In genomic region chr14:94966868-94967267, GRCh38 we compare ENCODE assay signal across 10 cellular contexts.
"Had no signal": no experiment of that assay in that cellular context is flagged by ENCODE, and none has a peak within 500 bp of the region (broad histone marks: within the 10 kb centered on the region; RNA-seq: fewer than 3 reads in every experiment).

No MANE protein-coding gene starts in this region.

- H3K9me3 ChIP-seq: HAP-1 had no signal

- H3K9me3 Mint-ChIP-seq: IgD-negative memory B cell had no signal

- H3K4me3 ChIP-seq: GM23248, HAP-1 had no signal

- FAIRE-seq: HepG2 had no signal

- DNase-seq: GM23248, GOT3, H7, HFFc6, KBM-7 had no signal

- H3K9ac ChIP-seq: GM23248 had no signal

- H3K4me3 Mint-ChIP-seq: HFFc6, IgD-negative memory B cell had no signal

- H3K27ac Mint-ChIP-seq: HFFc6, IgD-negative memory B cell had no signal

- H3K4me1 ChIP-seq: HAP-1 had no signal

- H3K36me3 Mint-ChIP-seq: IgD-negative memory B cell had no signal

- ATAC-seq: HCT116, HepG2 had no signal

- H3K4me1 Mint-ChIP-seq: IgD-negative memory B cell had no signal

- H3K27ac ChIP-seq: GM23248, HL-60 had no signal

- H3K36me3 ChIP-seq: HAP-1 had no signal
